In genomic region chr11:62753736-62754603, GRCh38 we compare ENCODE assay signal across 8 cellular contexts. TPM values are rescaled to one million over a fixed set of nuclear protein-coding genes. Genes with fewer than 3 reads are reported as not detected.
DNase-seq lines count a peak whose midpoint lies in the region; ATAC-seq lines count a peak whose summit lies in the region.

Gene ZBTB3, minus strand, starts transcription at chr11:62754160. Its CDS starts 496 bp downstream, at chr11:62753664.

- POLR2A ChIA-PET in activated CD4-positive, alpha-beta T cell treated with anti-CD3 and anti-CD28 coated beads for 36 hours (lab: Charles Lee) = interaction anchor here (0.5 to 2.9 kb wide), 36 partner anchors 8 to 1431 kb away, joined by 3 to 69 read pairs (median 5); partner anchors contain the start of genes C11orf98, CSKMT, EEF1G and GANAB

- CTCF ChIA-PET in activated CD4-positive, alpha-beta T cell treated with anti-CD3 and anti-CD28 coated beads for 36 hours (lab: Charles Lee) = interaction anchor here (0.6 to 2.5 kb wide), 30 partner anchors 8 to 360 kb away, joined by 3 to 29 read pairs (median 3); partner anchors contain the start of genes C11orf98, CSKMT, HNRNPUL2 and POLR2G

- H3K4me3 Mint-ChIP-seq in activated CD4-positive, alpha-beta T cell treated with anti-CD3 and anti-CD28 coated beads for 36 hours = peak within 1 kb of the TSS; percentile 96

- H3K9me3 Mint-ChIP-seq in activated CD4-positive, alpha-beta T cell treated with anti-CD3 and anti-CD28 coated beads for 36 hours (ENCODE audit: low read depth) = no peaks in the 10 kb centered on the region

- H3K27me3 ChIP-seq in layer of hippocampus (ENCODE audit: control insufficient read depth, insufficient read depth, low read length) = no peaks in the 10 kb centered on the region

- peaks cover 26% of the 10 kb centered on the region for H3K4me1 Mint-ChIP-seq in activated CD4-positive, alpha-beta T cell treated with anti-CD3 and anti-CD28 coated beads for 36 hours

- H3K27me3 Mint-ChIP-seq in activated CD4-positive, alpha-beta T cell treated with anti-CD3 and anti-CD28 coated beads for 36 hours = no peaks in the 10 kb centered on the region

- H3K27ac Mint-ChIP-seq in activated CD4-positive, alpha-beta T cell treated with anti-CD3 and anti-CD28 coated beads for 36 hours = peak within 1 kb of the TSS; percentile 97

- ATAC-seq in HG03442 (IDR thresholded peaks at IDR 0.05; ENCODE audit: unreplicated experiment) = peak; percentile 95
- peak; percentile 98 for ATAC-seq in activated CD4-positive, alpha-beta T cell treated with anti-CD3 and anti-CD28 coated beads for 36 hours

- H3K36me3 Mint-ChIP-seq in activated CD4-positive, alpha-beta T cell treated with anti-CD3 and anti-CD28 coated beads for 36 hours (ENCODE audit: low read depth) = peaks cover 7% of the 10 kb centered on the region

- DNase-seq in Ammon's horn (ENCODE audit: low spot score) (peak; percentile 100), GM19238 (ENCODE audit: insufficient read length, low spot score) (peak; percentile 90), NCI-H524 (lab: John Stamatoyannopoulos, UW) (peak; percentile 98 to 99)
- peak; percentile 98 for DNase-seq in activated CD4-positive, alpha-beta T cell treated with anti-CD3 and anti-CD28 coated beads for 36 hours
- DNase-seq in stimulated activated CD4-positive, alpha-beta T cell treated with anti-CD3 and anti-CD28 coated beads, Interleukin-1b, Interleukin-23, amount 100 ng/mL, for 4 hours (ENCODE audit: low read depth in 2 of 2) = peak; percentile 94 to 96

- peak within 1 kb of the TSS; percentile 98 for H3K27ac ChIP-seq in cingulate gyrus (ENCODE audit: low read depth, low read length)
- H3K27ac ChIP-seq in layer of hippocampus (ENCODE audit: low read depth, low read length) = peak within 1 kb of the TSS; percentile 94

- intact Hi-C loops in activated CD4-positive, alpha-beta T cell treated with anti-CD3 and anti-CD28 coated beads for 36 hours (cut with DNase I, micrococcal nuclease) = loop anchor here (1.0 to 5.0 kb wide), 13 partner anchors 7 to 127 kb away; partner anchors contain the start of genes TAF6L (in 2 of the 2), TMEM179B (in 2 of the 2), HNRNPUL2 (in 1 of the 2) and INTS5 (in 1 of the 2)

RNA-seq across cellular contexts. Expression of gene ZBTB3, which starts in this region (rescaled TPM):
- 10 to 100 TPM in 1 of 2 experiments, 1 to 10 TPM in 1; 6.0 to 10.2 TPM for total RNA-seq in activated CD4-positive, alpha-beta T cell treated with anti-CD3 and anti-CD28 coated beads for 36 hours

Comparison
In these comparisons a context has a peak if more than half of its experiments do, and no peak if none do; other contexts are left out.
1. Peak in every context shown above with its lines: DNase-seq, ATAC-seq and H3K27ac ChIP-seq.